Comparison of ENCODE assay signal across 10 cellular contexts in the genomic region with DNA sequence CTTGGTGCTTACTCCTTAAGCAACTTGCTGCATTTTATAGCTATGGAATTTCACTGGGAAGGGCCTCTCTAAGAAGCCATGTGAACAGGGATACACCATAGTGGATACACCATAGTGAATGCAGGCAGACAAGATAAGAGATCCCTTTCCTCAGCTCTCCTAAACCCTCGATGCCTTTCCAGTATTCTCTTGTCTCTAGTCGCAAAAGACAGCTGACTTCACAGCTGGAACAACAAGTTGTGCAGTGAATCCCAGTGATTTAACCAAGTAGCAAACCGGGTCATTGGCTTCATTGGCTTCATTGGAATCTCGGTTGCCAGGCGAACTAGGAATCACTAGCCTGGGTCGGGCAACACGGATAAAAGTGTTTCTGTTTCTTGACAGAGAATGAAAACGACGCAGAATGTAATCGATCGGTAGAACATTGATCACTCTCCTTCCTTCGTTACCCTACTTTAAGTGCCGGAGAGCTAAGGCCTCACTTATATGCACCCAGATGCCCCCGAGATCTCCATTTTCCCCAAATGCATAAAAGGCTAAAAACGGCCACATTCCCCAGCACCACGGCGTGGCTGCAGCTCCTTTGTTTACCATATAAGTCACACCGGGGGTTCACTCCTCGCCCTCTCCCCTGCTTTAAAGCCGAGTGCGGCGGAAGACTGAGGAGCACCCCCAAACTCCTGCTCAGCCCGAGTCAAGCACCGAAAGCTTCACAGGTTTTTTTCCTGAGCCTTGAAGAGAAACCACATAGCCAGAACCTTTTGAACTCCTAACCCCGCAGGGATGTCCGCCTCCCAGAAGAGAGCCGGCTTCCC. TPM values are rescaled to one million over a fixed set of nuclear protein-coding genes. Genes with fewer than 3 reads are reported as not detected.
DNase-seq lines count a peak whose midpoint lies in the region; ATAC-seq and TF ChIP-seq lines count a peak whose summit lies in the region.
"Had no signal": no experiment of that assay in that cellular context is flagged by ENCODE, and none has a peak within 500 bp of the region (broad histone marks: within the 10 kb centered on the region; RNA-seq: fewer than 3 reads in every experiment).

No MANE protein-coding gene starts in this region.

- H3K4me3 ChIP-seq in WI38 (ENCODE audit: low read depth, low read length), result peak overlapping the region; percentile 80
- peak overlapping the region; percentile 42 for H3K4me3 ChIP-seq in right cardiac atrium (ENCODE audit: low read length)
- H3K4me3 ChIP-seq in rectal smooth muscle tissue (ENCODE audit: low read length), result peak overlapping the region; percentile 82

- 7% methylated on average over 27 of the region's 27 CpGs for WGBS in right cardiac atrium

- peak; percentile 40 to 51 for ATAC-seq in right cardiac atrium
- ATAC-seq: naive thymus-derived CD8-positive, alpha-beta T cell had no signal

- intact Hi-C loops in right cardiac atrium (cut with DNase I), result no loop called here

- DNase-seq in GM03348 (ENCODE audit: low spot score), result peak; percentile 15
- DNase-seq in right cardiac atrium, result peak in 1 of 3 donors; percentile 33
- DNase-seq in SW480 (ENCODE audit: low spot score), result no peak
- DNase-seq in 8988T, result no peak
- no peak for DNase-seq in SIG-M5 treated with dmso at 0.1 percent for 504 hours (lab: John Stamatoyannopoulos, UW; ENCODE audit: unreplicated experiment)
- DNase-seq in NCI-H2029 (lab: John Stamatoyannopoulos, UW), result no peak
- DNase-seq: naive thymus-derived CD8-positive, alpha-beta T cell had no signal

- H3K9me3 ChIP-seq in right cardiac atrium (ENCODE audit: control insufficient read depth, low read length), result no peaks in the 10 kb centered on the region

- no peaks in the 10 kb centered on the region for H3K36me3 ChIP-seq in rectal smooth muscle tissue (ENCODE audit: control insufficient read depth, insufficient read depth, low read length)

- no peak overlapping the region for H3K9ac ChIP-seq in rectal smooth muscle tissue (ENCODE audit: low read length)

- H3K27ac ChIP-seq in right cardiac atrium (ENCODE audit: low read length) (no peak overlapping the region), rectal smooth muscle tissue (ENCODE audit: low read depth, low read length) (peak overlapping the region; percentile 43)

- H3K27me3 ChIP-seq in right cardiac atrium (ENCODE audit: control insufficient read depth, insufficient read depth), result no peaks in the 10 kb centered on the region
- no peaks in the 10 kb centered on the region for H3K27me3 ChIP-seq in rectal smooth muscle tissue (ENCODE audit: control insufficient read depth, insufficient read depth, low read length)

- no peak for TF ChIP-seq CTCF in WI38 (IDR thresholded peaks at IDR 0.05; ENCODE audit: low read depth, low read length)

- H3K4me1 ChIP-seq in right cardiac atrium (ENCODE audit: control insufficient read depth, insufficient read depth, low read length), result no peaks in the 10 kb centered on the region
- H3K4me1 ChIP-seq in rectal smooth muscle tissue (ENCODE audit: control insufficient read depth, insufficient read depth, low read length), result no peaks in the 10 kb centered on the region

RNA-seq across cellular contexts. Expression of a gene that starts 0.7 kb away (rescaled TPM):
- total RNA-seq in right cardiac atrium, result 1 to 10 TPM; 3.2 to 4.6 (median 4.3) TPM
- 1.4 TPM for polyA plus RNA-seq in right cardiac atrium
- total RNA-seq: naive thymus-derived CD8-positive, alpha-beta T cell had no signal
- polyA plus RNA-seq: IgD-negative memory B cell; naive thymus-derived CD8-positive, alpha-beta T cell had no signal
